In the genomic region with DNA sequence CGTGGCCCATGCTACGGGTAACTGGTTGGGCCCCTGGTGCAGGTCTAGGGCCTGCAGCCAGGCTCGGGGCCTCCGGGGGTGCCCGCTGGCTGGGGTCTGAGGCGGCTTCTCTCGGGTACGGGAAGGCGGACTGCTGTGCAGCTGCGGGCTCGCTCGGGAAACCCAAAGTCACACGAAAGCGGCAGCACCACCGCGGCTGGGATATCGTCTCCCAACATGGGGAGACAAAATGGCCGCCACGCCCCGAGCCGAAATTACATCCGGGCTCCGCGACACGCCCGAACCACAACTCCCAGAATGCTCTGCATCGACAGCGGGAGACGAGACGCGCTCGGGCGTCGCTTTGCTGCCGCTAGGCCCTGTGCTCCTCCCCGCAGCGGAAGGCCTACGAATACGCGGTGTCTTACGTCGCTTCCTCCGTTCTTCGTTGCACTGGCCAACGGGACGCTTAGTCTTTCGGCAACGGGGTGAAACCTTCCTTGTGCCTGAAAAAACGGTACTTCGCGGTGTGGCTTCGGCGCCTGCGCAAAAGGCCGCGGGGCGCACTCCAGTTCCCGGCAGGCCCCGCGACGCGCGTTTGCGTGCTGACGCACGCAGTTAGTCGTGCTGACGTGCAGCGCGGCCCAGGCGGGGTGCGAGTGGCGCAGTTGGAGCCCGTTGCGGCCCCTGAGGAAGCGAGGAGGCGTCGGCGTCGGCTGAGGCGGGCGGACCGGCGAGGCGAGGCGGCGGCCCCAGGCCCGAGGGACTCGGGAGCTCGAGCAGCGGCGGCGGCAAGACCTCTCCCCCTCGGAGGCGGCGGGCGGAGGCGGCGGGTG, we compare ENCODE assay signal across 8 cellular contexts. TPM values are rescaled to one million over a fixed set of nuclear protein-coding genes. Genes with fewer than 3 reads are reported as not detected.
DNase-seq lines count a peak whose midpoint lies in the region; ATAC-seq and TF ChIP-seq lines count a peak whose summit lies in the region.

A gene (plus strand): TSS at position 604 of the 815 bp plus-strand sequence. CDS start 3,727 bp downstream, outside the sequence.

- H3K4me3 Mint-ChIP-seq in activated CD4-positive, alpha-beta T cell treated with anti-CD3 and anti-CD28 coated beads, Interleukin-2, amount 10 ng/mL, durations not matched to agents 24 days and 14 days = peak within 1 kb of the TSS; percentile 90

- intact Hi-C loops in activated CD4-positive, alpha-beta T cell treated with anti-CD3 and anti-CD28 coated beads, Interleukin-2, amount 10 ng/mL, durations not matched to agents 24 days and 14 days (cut with micrococcal nuclease) = loop anchor here (1.0 to 5.0 kb wide), 4 partner anchors 25 to 595 kb away; a partner anchor contains a TSS
- intact Hi-C loops in colonic mucosa (cut with DNase I) = no loop called here

- H3K27me3 ChIP-seq in colonic mucosa = no peaks in the 10 kb centered on the region
- no peaks in the 10 kb centered on the region for H3K27me3 ChIP-seq in layer of hippocampus (ENCODE audit: control insufficient read depth, insufficient read depth, low read length)

- H3K27ac ChIP-seq in colonic mucosa = peak within 1 kb of the TSS; percentile 95
- H3K27ac ChIP-seq in layer of hippocampus (ENCODE audit: low read depth, low read length) = peak within 1 kb of the TSS; percentile 100

- peaks cover 11% of the 10 kb centered on the region for H3K4me1 ChIP-seq in colonic mucosa

- ATAC-seq in GM19351 (IDR thresholded peaks at IDR 0.05; ENCODE audit: unreplicated experiment) = peak; percentile 81
- peak; percentile 78 for ATAC-seq in HG03520 (IDR thresholded peaks at IDR 0.05; ENCODE audit: unreplicated experiment)

- peaks cover 4% of the 10 kb centered on the region for H3K9me3 Mint-ChIP-seq in activated CD4-positive, alpha-beta T cell treated with anti-CD3 and anti-CD28 coated beads, Interleukin-2, amount 10 ng/mL, durations not matched to agents 24 days and 14 days

- H3K4me1 Mint-ChIP-seq in activated CD4-positive, alpha-beta T cell treated with anti-CD3 and anti-CD28 coated beads, Interleukin-2, amount 10 ng/mL, durations not matched to agents 24 days and 14 days = peaks cover 53% of the 10 kb centered on the region

- peak within 1 kb of the TSS; percentile 72 for H3K4me3 ChIP-seq in colonic mucosa

- DNase-seq in C1 segment of cervical spinal cord (lab: John Stamatoyannopoulos, UW) (peak; percentile 90 to 99 (median 98)), NCI-H526 treated with DMSO at 0.1 percent for 48 hours (lab: John Stamatoyannopoulos, UW) (peak; percentile 86), colonic mucosa (peak; percentile 95)
- DNase-seq in activated CD4-positive, alpha-beta T cell treated with anti-CD3 and anti-CD28 coated beads, Interleukin-2, amount 10 ng/mL, durations not matched to agents 24 days and 14 days = peak; percentile 99
- DNase-seq in stimulated activated CD4-positive, alpha-beta T cell treated with anti-CD3 and anti-CD28 coated beads, Interleukin-1b, Interleukin-23, amount 100 ng/mL, for 24 hours (ENCODE audit: low read depth in 4 of 4, low spot score in 1 of 4) = peak; percentile 82 to 90 (median 87)

- peak within 1 kb of the TSS; percentile 99 for H3K27ac Mint-ChIP-seq in activated CD4-positive, alpha-beta T cell treated with anti-CD3 and anti-CD28 coated beads, Interleukin-2, amount 10 ng/mL, durations not matched to agents 24 days and 14 days

- no peak for TF ChIP-seq CTCF in colonic mucosa (IDR thresholded peaks at IDR 0.05)

- no peaks in the 10 kb centered on the region for H3K9me3 ChIP-seq in colonic mucosa

- H3K9ac ChIP-seq in colonic mucosa (ENCODE audit: low read depth in 2 of 2, low read length in 2 of 2) = peak within 1 kb of the TSS; percentile 92 to 96

- no peaks in the 10 kb centered on the region for H3K27me3 Mint-ChIP-seq in activated CD4-positive, alpha-beta T cell treated with anti-CD3 and anti-CD28 coated beads, Interleukin-2, amount 10 ng/mL, durations not matched to agents 24 days and 14 days

- no peaks in the 10 kb centered on the region for H3K36me3 ChIP-seq in colonic mucosa

- H3K36me3 Mint-ChIP-seq in activated CD4-positive, alpha-beta T cell treated with anti-CD3 and anti-CD28 coated beads, Interleukin-2, amount 10 ng/mL, durations not matched to agents 24 days and 14 days (ENCODE audit: low read depth) = peaks cover 54% of the 10 kb centered on the region

RNA-seq across cellular contexts. Expression of the gene that starts here (rescaled TPM):
- 635 and 680 TPM in 2 replicates for total RNA-seq in activated CD4-positive, alpha-beta T cell treated with anti-CD3 and anti-CD28 coated beads, Interleukin-2, amount 10 ng/mL, durations not matched to agents 24 days and 14 days
- 100 to 1,000 TPM; 377 to 539 TPM for total RNA-seq in colonic mucosa

Comparison
In these comparisons a context has a peak if more than half of its experiments do, and no peak if none do; other contexts are left out.
1. Peak in every context shown above with its lines: DNase-seq, ATAC-seq, H3K4me3 ChIP-seq and H3K27ac ChIP-seq.